ENCODE assay signal across 8 cellular contexts in genomic region chr3:51538115-51538458, GRCh38. TPM values are rescaled to one million over a fixed set of nuclear protein-coding genes. Genes with fewer than 3 reads are reported as not detected.
DNase-seq lines count a peak whose midpoint lies in the region; ATAC-seq, FAIRE-seq and TF ChIP-seq lines count a peak whose summit lies in the region.

No MANE protein-coding gene starts in this region.

- WGBS in small intestine, 3 donors: 1 to 3% (median 2%) methylated on average over 7 of the region's 7 CpGs

- peak overlapping the region; percentile 74 to 90 for H3K4me3 ChIP-seq in DND-41 (ENCODE audit: low read depth in 1 of 2, low read length in 2 of 2)
- H3K4me3 ChIP-seq in adipocyte (ENCODE audit: low read length): peak overlapping the region; percentile 95
- peak overlapping the region; percentile 89 for H3K4me3 ChIP-seq in iPS-18c (ENCODE audit: insufficient read depth, low read depth, low read length)
- peak overlapping the region; percentile 24 to 95 for H3K4me3 ChIP-seq in small intestine (ENCODE audit: low read depth in 1 of 2, low read length in 2 of 2)

- peaks cover 33% of the 10 kb centered on the region for H3K4me1 ChIP-seq in DND-41 (ENCODE audit: insufficient read depth, low read length)
- H3K4me1 ChIP-seq in adipocyte (ENCODE audit: control insufficient read depth, insufficient read depth, low read length): peaks cover 26% of the 10 kb centered on the region
- H3K4me1 ChIP-seq in small intestine (ENCODE audit: control insufficient read depth in 2 of 2, insufficient read depth in 1 of 2, low read depth in 1 of 2, low read length in 1 of 2): no peaks in the 10 kb centered on the region

- peaks cover 12% of the 10 kb centered on the region; the same call in 1 of the 2 replicates for H4K20me1 ChIP-seq in DND-41 (ENCODE audit: insufficient read depth, low read length)

- peak; percentile 20; the same call in 1 of the 3 replicates for ATAC-seq in DND-41 (ENCODE audit: insufficient read depth, low read depth)
- ATAC-seq in HG02938 (IDR thresholded peaks at IDR 0.05; ENCODE audit: unreplicated experiment): no peak

- H3K4me2 ChIP-seq in DND-41 (ENCODE audit: insufficient read depth, low read length): peak overlapping the region; percentile 89

- H3K27me3 ChIP-seq in DND-41 (ENCODE audit: insufficient read depth, low read length, poor library complexity) (no peaks in the 10 kb centered on the region), adipocyte (replicated peaks; ENCODE audit: control insufficient read depth, insufficient read depth, low read length) (peaks cover under 1% of the 10 kb centered on the region), small intestine (ENCODE audit: control insufficient read depth in 2 of 2, insufficient read depth in 2 of 2, low read length in 2 of 2) (no peaks in the 10 kb centered on the region)

- H3K9me3 ChIP-seq in DND-41 (ENCODE audit: insufficient read depth, low read length, severe bottlenecking) (no peaks in the 10 kb centered on the region), adipocyte (ENCODE audit: control insufficient read depth, low read length) (no peaks in the 10 kb centered on the region), iPS-18c (ENCODE audit: control insufficient read depth, insufficient read depth, low read length) (no peaks in the 10 kb centered on the region), small intestine (ENCODE audit: control insufficient read depth, low read depth) (no peaks in the 10 kb centered on the region)

- H3K36me3 ChIP-seq in DND-41 (ENCODE audit: insufficient read depth, low read length) (peaks cover 5% of the 10 kb centered on the region; the same call in 1 of the 2 replicates), adipocyte (ENCODE audit: control insufficient read depth, insufficient read depth, low read length, severe bottlenecking) (no peaks in the 10 kb centered on the region), small intestine (ENCODE audit: control insufficient read depth in 2 of 2, insufficient read depth in 2 of 2, low read length in 2 of 2) (no peaks in the 10 kb centered on the region)

- peak overlapping the region; percentile 100 for H2AFZ ChIP-seq in DND-41 (ENCODE audit: low read depth, low read length)

- TF ChIP-seq CTCF in DND-41 (IDR thresholded peaks at IDR 0.05; ENCODE audit: borderline replicate concordance, extremely low read depth, low read length, poor library complexity, severe bottlenecking): no peak

- DNase-seq in DND-41 (peak; percentile 21), HK-2 (ENCODE audit: unreplicated experiment) (peak; percentile 5), adipocyte (ENCODE audit: low read depth) (no peak), small intestine (peak; percentile 2), globus pallidus (ENCODE audit: low spot score) (no peak), LoVo (ENCODE audit: low spot score) (no peak)

- peak overlapping the region; percentile 94 for H3K9ac ChIP-seq in DND-41 (ENCODE audit: low read depth, low read length)
- peak overlapping the region; percentile 93 for H3K9ac ChIP-seq in adipocyte (ENCODE audit: low read length)

- H3K79me2 ChIP-seq in DND-41 (ENCODE audit: insufficient read depth, low read length): peaks cover 47% of the 10 kb centered on the region

- H3K27ac ChIP-seq in DND-41 (ENCODE audit: low read length) (peak overlapping the region; percentile 79), small intestine (ENCODE audit: low read depth in 1 of 2, low read length in 1 of 2) (peak overlapping the region in 1 of 2 donors; percentile 59)

- no peak for FAIRE-seq in small intestine (lab: Jason Lieb, UNC)

RNA-seq across cellular contexts. Expression of gene RAD54L2, which starts 0.4 kb away (rescaled TPM):
- polyA plus RNA-seq in small intestine: 1 to 10 TPM; 1.4 to 4.9 (median 1.8) TPM

RNA-seq across cellular contexts. Expression of gene DCAF1, which starts 38.3 kb away (rescaled TPM):
- 10 to 100 TPM in 1 of 3 donors, 1 to 10 TPM in 2; 4.5 to 10.5 (median 5.4) TPM for polyA plus RNA-seq in small intestine

Comparison
In these comparisons a context has a peak if more than half of its experiments do, and no peak if none do; other contexts are left out.
1. DNase-seq: peak in DND-41 (single experiment), HK-2 (single experiment) and small intestine (single experiment); none in adipocyte (single experiment), globus pallidus (single experiment) and LoVo (single experiment).
2. Peak in every context shown above with its lines, with median percentiles within 50 percentile points of each other: H3K4me3 ChIP-seq.